In genomic region chr18:21911551-21911950, GRCh38 we compare ENCODE assay signal across 23 cellular contexts.
"Had no signal": no experiment of that assay in that cellular context is flagged by ENCODE, and none has a peak within 500 bp of the region (broad histone marks: within the 10 kb centered on the region; RNA-seq: fewer than 3 reads in every experiment).

No MANE protein-coding gene starts in this region.

- H3K9me3 Mint-ChIP-seq: activated naive CD4-positive, alpha-beta T cell treated with anti-CD3 and anti-CD28 coated beads, Interleukin-2, amount 10 ng/mL, durations not matched to agents 7 days and 5 days; activated T-helper 1 cell treated with anti-CD3 and anti-CD28 coated beads, Interleukin-12 subunit alpha, Interleukin-12 subunit beta, Interleukin-2, Interleukin-4 antibody, amounts not matched to agents 30 ng/mL and 10 ng/mL and 1 ng/mL, durations not matched to agents 14 hours and 24 hours and 36 hours; endodermal cell had no signal

- H3K27ac ChIP-seq: brain microvascular endothelial cell, esophagus squamous epithelium, heart right ventricle, ovary, right lobe of liver, tibial nerve had no signal

- H3K4me3 ChIP-seq: esophagus squamous epithelium, heart right ventricle, ovary, right lobe of liver, tibial nerve had no signal

- H3K4me1 ChIP-seq: esophagus squamous epithelium, heart right ventricle, right lobe of liver had no signal

- H3K36me3 Mint-ChIP-seq: activated naive CD4-positive, alpha-beta T cell treated with anti-CD3 and anti-CD28 coated beads, Interleukin-2, amount 10 ng/mL, durations not matched to agents 7 days and 5 days; naive thymus-derived CD4-positive, alpha-beta T cell had no signal

- H3K36me3 ChIP-seq: brain microvascular endothelial cell, esophagus squamous epithelium, heart right ventricle, ovary, right lobe of liver, tibial nerve had no signal

- H3K27me3 ChIP-seq: brain microvascular endothelial cell, esophagus squamous epithelium, heart right ventricle, ovary, right lobe of liver, tibial nerve had no signal

- H3K27ac Mint-ChIP-seq: activated naive CD4-positive, alpha-beta T cell treated with anti-CD3 and anti-CD28 coated beads, Interleukin-2, amount 10 ng/mL, durations not matched to agents 7 days and 5 days; activated T-helper 1 cell treated with anti-CD3 and anti-CD28 coated beads, Interleukin-12 subunit alpha, Interleukin-12 subunit beta, Interleukin-2, Interleukin-4 antibody, amounts not matched to agents 30 ng/mL and 10 ng/mL and 1 ng/mL, durations not matched to agents 14 hours and 24 hours and 36 hours; endodermal cell; naive thymus-derived CD4-positive, alpha-beta T cell had no signal

- ATAC-seq: activated CD4-positive, CD25-positive, alpha-beta regulatory T cell treated with anti-CD3 and anti-CD28 coated beads, Interleukin-2, amount 50 U/mL, for 24 hours; naive thymus-derived CD4-positive, alpha-beta T cell had no signal

- H3K4me1 Mint-ChIP-seq: activated naive CD4-positive, alpha-beta T cell treated with anti-CD3 and anti-CD28 coated beads, Interleukin-2, amount 10 ng/mL, durations not matched to agents 7 days and 5 days; naive thymus-derived CD4-positive, alpha-beta T cell had no signal

- H3K4me3 Mint-ChIP-seq: activated naive CD4-positive, alpha-beta T cell treated with anti-CD3 and anti-CD28 coated beads, Interleukin-2, amount 10 ng/mL, durations not matched to agents 7 days and 5 days; activated T-helper 1 cell treated with anti-CD3 and anti-CD28 coated beads, Interleukin-12 subunit alpha, Interleukin-12 subunit beta, Interleukin-2, Interleukin-4 antibody, amounts not matched to agents 30 ng/mL and 10 ng/mL and 1 ng/mL, durations not matched to agents 14 hours and 24 hours and 36 hours; endodermal cell; naive thymus-derived CD4-positive, alpha-beta T cell had no signal

- DNase-seq: activated CD4-positive, alpha-beta T cell treated with anti-CD3 and anti-CD28 coated beads for 48 hours; activated CD4-positive, alpha-beta T cell treated with anti-CD3 and anti-CD28 coated beads, Interleukin-2, amount 50 U/mL, for 48 hours; activated CD8-positive, alpha-beta memory T cell treated with anti-CD3 and anti-CD28 coated beads, Interleukin-2, amount 50 U/mL, for 4 hours; activated effector memory CD4-positive, alpha-beta T cell treated with anti-CD3 and anti-CD28 coated beads, Interleukin-2, amount 50 U/mL, for 16 hours; activated naive CD4-positive, alpha-beta T cell treated with anti-CD3 and anti-CD28 coated beads, Interleukin-2, amount 10 ng/mL, durations not matched to agents 7 days and 5 days; activated T-cell treated with anti-CD3 and anti-CD28 coated beads, Interleukin-2, amount 50 U/mL, for 1 hour; amniotic stem cell; brain microvascular endothelial cell; caudate nucleus; cortex of kidney; endodermal cell; esophagus squamous epithelium; foreskin melanocyte; heart right ventricle; midbrain; naive thymus-derived CD4-positive, alpha-beta T cell; ovary; right lobe of liver; stimulated activated CD4-positive, alpha-beta T cell treated with anti-CD3 and anti-CD28 coated beads, Interleukin-2, amount 100 ng/mL, for 48 hours; stimulated activated naive CD4-positive, alpha-beta T cell treated with Interleukin-2 at 50 U/mL for 16 hours had no signal
